In genomic region chr22:39994046-39994565, GRCh38 we compare ENCODE assay signal across 11 cellular contexts. TPM values are rescaled to one million over a fixed set of nuclear protein-coding genes. Genes with fewer than 3 reads are reported as not detected.
DNase-seq lines count a peak whose midpoint lies in the region; ATAC-seq, FAIRE-seq and TF ChIP-seq lines count a peak whose summit lies in the region.
"Had no signal": no experiment of that assay in that cellular context is flagged by ENCODE, and none has a peak within 500 bp of the region (broad histone marks: within the 10 kb centered on the region; RNA-seq: fewer than 3 reads in every experiment).

No MANE protein-coding gene starts in this region.

- H3K9me3 ChIP-seq in CD4-positive, alpha-beta T cell (ENCODE audit: control insufficient read depth, low read length): no peaks in the 10 kb centered on the region

- TF ChIP-seq CTCF in CD4-positive, alpha-beta T cell (IDR thresholded peaks at IDR 0.05): no peak
- TF ChIP-seq CTCF in WTC11 (IDR thresholded peaks at IDR 0.05) (no peak), bronchial epithelial cell (IDR thresholded peaks at IDR 0.05; ENCODE audit: insufficient read depth, low read length, severe bottlenecking) (no peak), progenitor cell of endocrine pancreas (IDR thresholded peaks at IDR 0.05; ENCODE audit: unreplicated experiment) (no peak)

- H3K4me1 Mint-ChIP-seq in CD4-positive, alpha-beta T cell (ENCODE audit: low read depth): peaks cover 18% of the 10 kb centered on the region
- H3K4me1 Mint-ChIP-seq in WTC11 (peaks cover 49% of the 10 kb centered on the region), progenitor cell of endocrine pancreas (ENCODE audit: low read depth) (peaks cover 58% of the 10 kb centered on the region)

- no peaks in the 10 kb centered on the region for H3K9me3 Mint-ChIP-seq in CD4-positive, alpha-beta T cell
- H3K9me3 Mint-ChIP-seq in WTC11 (no peaks in the 10 kb centered on the region), progenitor cell of endocrine pancreas (ENCODE audit: low read depth) (no peaks in the 10 kb centered on the region)
- H3K9me3 Mint-ChIP-seq: HFFc6 had no signal

- no peak overlapping the region for H3K27ac ChIP-seq in CD4-positive, alpha-beta T cell (ENCODE audit: low read depth, low read length)

- H3K27me3 Mint-ChIP-seq in CD4-positive, alpha-beta T cell: peaks cover 27% of the 10 kb centered on the region
- H3K27me3 Mint-ChIP-seq in WTC11 (ENCODE audit: low read depth) (peaks cover 24% of the 10 kb centered on the region), progenitor cell of endocrine pancreas (peaks cover 23% of the 10 kb centered on the region)

- H3K36me3 Mint-ChIP-seq in CD4-positive, alpha-beta T cell (ENCODE audit: low read depth): no peaks in the 10 kb centered on the region
- H3K36me3 Mint-ChIP-seq in WTC11: no peaks in the 10 kb centered on the region
- H3K36me3 Mint-ChIP-seq in progenitor cell of endocrine pancreas (ENCODE audit: insufficient read depth): no peaks in the 10 kb centered on the region

- peak overlapping the region; percentile 81 for H3K27ac Mint-ChIP-seq in CD4-positive, alpha-beta T cell
- H3K27ac Mint-ChIP-seq in WTC11 (no peak overlapping the region), progenitor cell of endocrine pancreas (peak overlapping the region; percentile 65)
- H3K27ac Mint-ChIP-seq: HFFc6 had no signal

- POLR2A ChIA-PET in CD4-positive, alpha-beta T cell (lab: Charles Lee): interaction anchor here (0.7 to 3.8 kb wide), 19 partner anchors 11 to 594 kb away, joined by 3 to 29 read pairs (median 4); partner anchors contain the start of genes ATF4, TAB1 and TNRC6B
- POLR2A ChIA-PET in WTC11 (lab: Charles Lee): interaction anchor here (1.0 to 2.2 kb wide), 3 partner anchors 11 to 50 kb away, joined by 3 to 6 read pairs (median 3); no protein-coding TSS in a partner anchor

- H3K36me3 ChIP-seq in bronchial epithelial cell (ENCODE audit: control insufficient read depth, insufficient read depth, low read length): peaks cover 10% of the 10 kb centered on the region

- H3K27me3 ChIP-seq in CD4-positive, alpha-beta T cell (ENCODE audit: control insufficient read depth, insufficient read depth, low read length): peaks cover 13% of the 10 kb centered on the region
- H3K27me3 ChIP-seq in bronchial epithelial cell (ENCODE audit: control insufficient read depth, insufficient read depth, low read length): no peaks in the 10 kb centered on the region

- ATAC-seq in CD4-positive, alpha-beta T cell (ENCODE audit: poor library complexity): peak; percentile 89
- ATAC-seq in WTC11 (no peak), GM21786 (IDR thresholded peaks at IDR 0.05; ENCODE audit: unreplicated experiment) (no peak), GM21515 (IDR thresholded peaks at IDR 0.05; ENCODE audit: unreplicated experiment) (no peak)

- peak; percentile 16 to 83 (median 36) for DNase-seq in CD4-positive, alpha-beta T cell
- DNase-seq in WTC11 (ENCODE audit: low spot score) (no peak), bronchial epithelial cell (ENCODE audit: low read depth) (peak; percentile 78), progenitor cell of endocrine pancreas (ENCODE audit: low spot score, unreplicated experiment) (no peak), NCI-H1105 treated with DMSO at 0.1 percent for 48 hours (lab: John Stamatoyannopoulos, UW) (no peak), pons (ENCODE audit: low spot score) (no peak)
- DNase-seq: HFFc6 had no signal

- intact Hi-C loops in CD4-positive, alpha-beta T cell (cut with DNase I, micrococcal nuclease): loop anchor here in 1 of 2 experiments (5.0 kb wide), 1 partner anchor 52 kb away; no protein-coding TSS in a partner anchor

- FAIRE-seq in bronchial epithelial cell (lab: Jason Lieb, UNC): no peak
- FAIRE-seq: islet of Langerhans had no signal

- H3K4me3 ChIP-seq in bronchial epithelial cell (ENCODE audit: low read depth, low read length): peak overlapping the region; percentile 42

- peak overlapping the region; percentile 81 for H3K4me3 Mint-ChIP-seq in CD4-positive, alpha-beta T cell
- H3K4me3 Mint-ChIP-seq in WTC11 (peak overlapping the region; percentile 24), progenitor cell of endocrine pancreas (ENCODE audit: low read depth) (peak overlapping the region; percentile 53)
- H3K4me3 Mint-ChIP-seq: HFFc6 had no signal

- CTCF ChIA-PET in CD4-positive, alpha-beta T cell (lab: Charles Lee): interaction anchor here (1.1 kb wide), 1 partner anchor 14 kb away, joined by 3 read pairs; no protein-coding TSS in a partner anchor
- CTCF ChIA-PET in WTC11 (lab: Charles Lee): interaction anchor here (1.0 to 3.3 kb wide), 8 partner anchors 23 to 61 kb away, joined by 3 to 11 read pairs (median 7); no protein-coding TSS in a partner anchor

TF ChIP-seq in WTC11, 78 proteins besides CTCF, POLR2A, EP300 and RAD21:
- 0 out of 2 replicates have a peak, but pooled peaks have one; percentile 67 for TF ChIP-seq ZBTB21 (CRISPR knock-in tag; IDR thresholded peaks at IDR 0.05; ENCODE audit: borderline replicate concordance)
- TF ChIP-seq, protein P1, sequence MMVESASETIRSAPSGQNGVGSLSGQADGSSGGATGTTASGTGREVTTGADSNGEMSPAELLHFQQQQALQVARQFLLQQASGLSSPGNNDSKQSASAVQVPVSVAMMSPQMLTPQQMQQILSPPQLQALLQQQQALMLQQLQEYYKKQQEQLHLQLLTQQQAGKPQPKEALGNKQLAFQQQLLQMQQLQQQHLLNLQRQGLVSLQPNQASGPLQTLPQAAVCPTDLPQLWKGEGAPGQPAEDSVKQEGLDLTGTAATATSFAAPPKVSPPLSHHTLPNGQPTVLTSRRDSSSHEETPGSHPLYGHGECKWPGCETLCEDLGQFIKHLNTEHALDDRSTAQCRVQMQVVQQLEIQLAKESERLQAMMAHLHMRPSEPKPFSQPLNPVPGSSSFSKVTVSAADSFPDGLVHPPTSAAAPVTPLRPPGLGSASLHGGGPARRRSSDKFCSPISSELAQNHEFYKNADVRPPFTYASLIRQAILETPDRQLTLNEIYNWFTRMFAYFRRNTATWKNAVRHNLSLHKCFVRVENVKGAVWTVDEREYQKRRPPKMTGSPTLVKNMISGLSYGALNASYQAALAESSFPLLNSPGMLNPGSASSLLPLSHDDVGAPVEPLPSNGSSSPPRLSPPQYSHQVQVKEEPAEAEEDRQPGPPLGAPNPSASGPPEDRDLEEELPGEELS (CRISPR knock-in tag; IDR thresholded peaks at IDR 0.05): no peak
- TF ChIP-seq PREB (CRISPR knock-in tag; IDR thresholded peaks at IDR 0.05; ENCODE audit: borderline replicate concordance): no peak

RNA-seq across cellular contexts. Expression of gene FAM83F, which starts 0.6 kb away (rescaled TPM):
- total RNA-seq in CD4-positive, alpha-beta T cell: 1 to 10 TPM; 5.2 to 6.8 TPM
- total RNA-seq in WTC11 (2021) (33.8 to 43.1 TPM (median 35.4 TPM) in 3 replicates), bronchial epithelial cell (22.1 and 27.8 TPM in 2 replicates), progenitor cell of endocrine pancreas (19.8 and 21.3 TPM in 2 replicates)
- total RNA-seq: HFFc6 had no signal

RNA-seq across cellular contexts. Expression of gene TMA7B, which starts 33.9 kb away (rescaled TPM):
- total RNA-seq in CD4-positive, alpha-beta T cell: 1 to 10 TPM; 5.7 to 6.5 TPM
- not detected in 3 replicates for total RNA-seq in WTC11 (2021)
- not detected in 2 replicates for total RNA-seq in bronchial epithelial cell
- not detected in 2 replicates for total RNA-seq in progenitor cell of endocrine pancreas
- total RNA-seq: Daoy, HFFc6 had no signal

Comparison
In these comparisons a context has a peak if more than half of its experiments do, and no peak if none do; other contexts are left out.
1. DNase-seq: peak in CD4-positive, alpha-beta T cell (10 of 10) and bronchial epithelial cell (single experiment); none in WTC11 (single experiment), progenitor cell of endocrine pancreas (single experiment), NCI-H1105 treated with DMSO at 0.1 percent for 48 hours (single experiment) and pons (single experiment).
2. H3K4me3 Mint-ChIP-seq: peak in every context shown above with its lines; median percentile 81 in CD4-positive, alpha-beta T cell; 53 in progenitor cell of endocrine pancreas; 24 in WTC11.